In genomic region chr7:18239212-18239611, GRCh38 we compare ENCODE assay signal across 26 cellular contexts.
"Had no signal": no experiment of that assay in that cellular context is flagged by ENCODE, and none has a peak within 500 bp of the region (broad histone marks: within the 10 kb centered on the region; RNA-seq: fewer than 3 reads in every experiment).

No MANE protein-coding gene starts in this region.

- H3K9me3 ChIP-seq: left ventricle myocardium inferior, neutrophil, right atrium auricular region, right lobe of liver, stomach, testis, thyroid gland, transverse colon, upper lobe of left lung, vagina had no signal

- H3K4me1 ChIP-seq: left ventricle myocardium inferior, parathyroid adenoma, right atrium auricular region, right lobe of liver, stomach, testis, thyroid gland, transverse colon, upper lobe of left lung had no signal

- H3K4me2 ChIP-seq: neural progenitor cell, smooth muscle cell had no signal

- H3K27me3 ChIP-seq: neural progenitor cell, neutrophil, right atrium auricular region, right lobe of liver, stomach, testis, thyroid gland, transverse colon, upper lobe of left lung, vagina had no signal

- H3K9ac ChIP-seq: neural progenitor cell, parathyroid adenoma had no signal

- DNase-seq: islet precursor cell; left ventricle myocardium inferior; mesendoderm; naive B cell; natural killer cell; nephron progenitor cell; occipital lobe; right lobe of liver; stimulated activated CD4-positive, alpha-beta T cell treated with anti-CD3 and anti-CD28 coated beads, Interleukin-1b, Interleukin-23, amount 100 ng/mL, for 48 hours; stimulated activated CD4-positive, alpha-beta T cell treated with anti-CD3 and anti-CD28 coated beads, Interleukin-2, amount 100 ng/mL, for 48 hours; stimulated activated CD4-positive, alpha-beta T cell treated with anti-CD3 and anti-CD28 coated beads, Interleukin-4, amount 100 ng/mL, for 4 hours; stimulated activated CD8-positive, alpha-beta memory T cell treated with anti-CD3 and anti-CD28 coated beads, Interleukin-4, amount 100 ng/mL, for 48 hours; stimulated activated naive B cell treated with anti-CD40 and anti-IgM and Interleukin-4, amounts not matched to agents 10 μg/mL and 1 μg/mL and 100 μg/mL, for 72 hours; stimulated activated naive CD8-positive, alpha-beta T cell treated with anti-CD3 and anti-CD28 coated beads, Interleukin-15, Interleukin-2, amounts not matched to agents 100 U/mL and 50 U/mL, for 24 hours; stomach; testis; thyroid gland; transverse colon; upper lobe of left lung had no signal

- H3K79me2 ChIP-seq: parathyroid adenoma had no signal

- H3K36me3 ChIP-seq: left ventricle myocardium inferior, neural progenitor cell, neutrophil, right atrium auricular region, right lobe of liver, stomach, thyroid gland, transverse colon, upper lobe of left lung, vagina had no signal

- H3K4me3 ChIP-seq: left ventricle myocardium inferior, lung, neural progenitor cell, right atrium auricular region, right lobe of liver, smooth muscle cell, stomach, testis, thyroid gland, transverse colon, upper lobe of left lung, vagina had no signal

- H2AFZ ChIP-seq: neural progenitor cell, parathyroid adenoma had no signal

- H3K27ac ChIP-seq: left ventricle myocardium inferior, neural progenitor cell, neutrophil, parathyroid adenoma, right atrium auricular region, right lobe of liver, stomach, testis, thyroid gland, transverse colon, upper lobe of left lung, vagina had no signal

- ATAC-seq: natural killer cell; right lobe of liver; stimulated activated naive B cell treated with anti-CD40 and anti-IgM and Interleukin-4, amounts not matched to agents 10 μg/mL and 1 μg/mL and 100 μg/mL, for 72 hours; stimulated activated naive CD8-positive, alpha-beta T cell treated with anti-CD3 and anti-CD28 coated beads, Interleukin-15, Interleukin-2, amounts not matched to agents 100 U/mL and 50 U/mL, for 24 hours had no signal
